In the genomic region with DNA sequence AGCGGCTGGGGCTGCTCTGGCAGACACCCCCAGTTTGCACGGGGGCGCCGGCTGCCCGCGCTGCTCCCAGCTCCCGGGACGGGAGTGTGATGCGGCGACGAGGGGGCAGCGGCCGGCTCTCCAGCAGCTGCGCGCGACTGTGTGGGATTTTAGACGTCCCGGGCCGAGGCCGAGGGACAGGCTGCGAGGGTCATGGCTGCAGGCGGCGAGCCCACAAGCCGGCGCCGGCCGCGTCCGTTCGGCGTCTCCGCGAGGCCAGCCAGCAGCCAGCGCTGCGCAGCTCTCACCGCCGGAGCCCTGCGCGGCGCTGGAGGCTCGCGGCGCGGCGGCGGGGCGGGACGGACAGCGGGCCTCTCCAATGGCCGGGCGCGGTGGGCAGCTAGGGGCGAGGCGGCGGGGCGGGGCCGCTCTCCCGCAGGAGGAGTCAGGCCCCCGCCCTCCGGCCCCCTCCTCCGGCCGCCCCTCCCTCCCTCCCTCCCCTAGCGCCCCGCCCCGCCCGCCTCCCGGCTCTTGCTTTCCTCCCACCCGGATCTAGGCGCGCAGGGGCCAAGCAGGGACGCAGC, we compare ENCODE assay signal across 8 cellular contexts. TPM values are rescaled to one million over a fixed set of nuclear protein-coding genes. Genes with fewer than 3 reads are reported as not detected.
DNase-seq lines count a peak whose midpoint lies in the region; ATAC-seq and TF ChIP-seq lines count a peak whose summit lies in the region.

FZD4 (minus strand) TSS at position 285 of the 563 bp plus-strand sequence. CDS start 310 bp downstream, outside the sequence.

- peaks cover 10 to 17% (median 16%) of the 10 kb centered on the region in 3 donors for H3K36me3 ChIP-seq in skeletal muscle tissue (ENCODE audit: control insufficient read depth in 3 of 3, insufficient read depth in 3 of 3, low read length in 3 of 3)

- H3K4me3 Mint-ChIP-seq in T-helper 2 cell treated with Interferon-gamma antibody and Interleukin-4, amounts not matched to agents 5 μg/mL and 100 μg/mL, for 36 hours = peak within 1 kb of the TSS; percentile 97
- peak within 1 kb of the TSS; percentile 88 to 97 (median 95) for H3K4me3 Mint-ChIP-seq in immature natural killer cell

- peak within 1 kb of the TSS; percentile 80 for H3K27ac ChIP-seq in skeletal muscle tissue (ENCODE audit: low read depth, low read length)

- H3K4me1 Mint-ChIP-seq in T-helper 2 cell treated with Interferon-gamma antibody and Interleukin-4, amounts not matched to agents 5 μg/mL and 100 μg/mL, for 36 hours (ENCODE audit: low read depth) = peaks cover 11% of the 10 kb centered on the region
- H3K4me1 Mint-ChIP-seq in immature natural killer cell = peaks cover 10 to 14% of the 10 kb centered on the region in 2 donors

- H3K27me3 Mint-ChIP-seq in T-helper 2 cell treated with Interferon-gamma antibody and Interleukin-4, amounts not matched to agents 5 μg/mL and 100 μg/mL, for 36 hours (ENCODE audit: low read depth) = peaks cover 73% of the 10 kb centered on the region
- peaks cover 4 to 14% (median 8%) of the 10 kb centered on the region in 3 donors for H3K27me3 Mint-ChIP-seq in immature natural killer cell (ENCODE audit: low read depth in 3 of 3)

- H3K27me3 ChIP-seq in skeletal muscle tissue (ENCODE audit: control insufficient read depth in 3 of 3, insufficient read depth in 3 of 3, low read length in 3 of 3) = no peaks in the 10 kb centered on the region

- no peaks in the 10 kb centered on the region for H3K36me3 Mint-ChIP-seq in T-helper 2 cell treated with Interferon-gamma antibody and Interleukin-4, amounts not matched to agents 5 μg/mL and 100 μg/mL, for 36 hours (ENCODE audit: low read depth)
- peaks cover 0 to 5% (median 0%) of the 10 kb centered on the region in 3 donors for H3K36me3 Mint-ChIP-seq in immature natural killer cell

- H3K9me3 Mint-ChIP-seq in T-helper 2 cell treated with Interferon-gamma antibody and Interleukin-4, amounts not matched to agents 5 μg/mL and 100 μg/mL, for 36 hours = no peaks in the 10 kb centered on the region
- H3K9me3 Mint-ChIP-seq in immature natural killer cell = peaks cover 0 to 2% (median 0%) of the 10 kb centered on the region in 6 donors

- no peak within 1 kb of the TSS for H3K27ac Mint-ChIP-seq in T-helper 2 cell treated with Interferon-gamma antibody and Interleukin-4, amounts not matched to agents 5 μg/mL and 100 μg/mL, for 36 hours
- no peak within 1 kb of the TSS for H3K27ac Mint-ChIP-seq in immature natural killer cell

- peak; percentile 49 for DNase-seq in A172 (ENCODE audit: low spot score)
- peak; percentile 95 for DNase-seq in GM13977 (ENCODE audit: low spot score)
- DNase-seq in NCI-H128 (lab: John Stamatoyannopoulos, UW; ENCODE audit: unreplicated experiment) = peak; percentile 66
- peak; percentile 75 for DNase-seq in T-helper 2 cell treated with Interferon-gamma antibody and Interleukin-4, amounts not matched to agents 5 μg/mL and 100 μg/mL, for 36 hours (ENCODE audit: low spot score)
- peak; percentile 15 for DNase-seq in central memory CD4-positive, alpha-beta T cell
- peak; percentile 66 to 73 (median 72) for DNase-seq in immature natural killer cell

- TF ChIP-seq CTCF in GM13977 (IDR thresholded peaks at IDR 0.05; ENCODE audit: extremely low read depth, insufficient read depth, missing control alignments) = no peak

- ATAC-seq in HG02840 (IDR thresholded peaks at IDR 0.05; ENCODE audit: low FRiP score, unreplicated experiment) = peak; percentile 85

- peak within 1 kb of the TSS; percentile 90 to 93 (median 92) for H3K4me3 ChIP-seq in skeletal muscle tissue (ENCODE audit: low read length in 3 of 3)

- H3K4me1 ChIP-seq in skeletal muscle tissue (ENCODE audit: control insufficient read depth in 3 of 3, insufficient read depth in 3 of 3, low read length in 3 of 3) = peaks cover 31 to 42% (median 39%) of the 10 kb centered on the region in 3 donors

- no peaks in the 10 kb centered on the region for H3K9me3 ChIP-seq in skeletal muscle tissue (ENCODE audit: control insufficient read depth in 3 of 3, low read length in 3 of 3)

- in situ Hi-C loops in GM13977 (cut with MboI; ENCODE audit: low pct_unique_long_range_greater_than_20kb, low sequenced_read_pairs, unreplicated experiment) = no loop called here

- H3K9ac ChIP-seq in skeletal muscle tissue (ENCODE audit: low read depth in 1 of 3, low read length in 3 of 3) = peak within 1 kb of the TSS; percentile 81 to 95 (median 90)

RNA-seq across cellular contexts. Expression of gene FZD4, which starts in this region (rescaled TPM):
- total RNA-seq in A172 (2014; rRNA removed; shearing (Covaris generic)) = 2.0 and 2.8 TPM in 2 replicates
- under 1 TPM in 1 of 3 donors, not detected in 2; 0.10 TPM for polyA plus RNA-seq in immature natural killer cell
- total RNA-seq in skeletal muscle tissue = 56.4 TPM

Comparison
In these comparisons a context has a peak if more than half of its experiments do, and no peak if none do; other contexts are left out.
1. Peak in every context shown above with its lines: DNase-seq, ATAC-seq, H3K4me3 ChIP-seq and H3K27ac ChIP-seq.
2. RNA of gene FZD4 (total RNA-seq): 56.4 TPM in skeletal muscle tissue (single experiment); 2.0 to 2.8 TPM in A172; every median in the first group is over 10 times any median in the second.
3. Peak in DNase-seq in immature natural killer cell; RNA of the gene not detected or under 1 TPM.
4. DNase-seq: peak in every context shown above with its lines; median percentile 95 in GM13977; 75 in T-helper 2 cell treated with Interferon-gamma antibody and Interleukin-4, amounts not matched to agents 5 μg/mL and 100 μg/mL, for 36 hours; 72 in immature natural killer cell; 66 in NCI-H128; 49 in A172; 15 in central memory CD4-positive, alpha-beta T cell.